9 cellular contexts compared by ENCODE assay signal in genomic region chr10:102627446-102628293, GRCh38. TPM values are rescaled to one million over a fixed set of nuclear protein-coding genes. Genes with fewer than 3 reads are reported as not detected.
DNase-seq lines count a peak whose midpoint lies in the region; ATAC-seq and TF ChIP-seq lines count a peak whose summit lies in the region.
"Had no signal": no experiment of that assay in that cellular context is flagged by ENCODE, and none has a peak within 500 bp of the region (broad histone marks: within the 10 kb centered on the region; RNA-seq: fewer than 3 reads in every experiment).

No MANE protein-coding gene starts in this region.

- H3K9me3 Mint-ChIP-seq in activated T-cell treated with anti-CD3 and anti-CD28 coated beads, Interleukin-2, amount 50 U/mL, for 4 hours = no peaks in the 10 kb centered on the region

- DNase-seq in DMS53 (lab: John Stamatoyannopoulos, UW) (peak; percentile 68), DMS53 treated with DMSO at 0.1 percent for 48 hours (lab: John Stamatoyannopoulos, UW; ENCODE audit: unreplicated experiment) (no peak), dorsolateral prefrontal cortex (peak in 4 of 10 donors; percentile 35 to 64 (median 50)), lung microvascular endothelial cell (ENCODE audit: low read depth in 2 of 2) (peak; percentile 64 to 79), ureter (ENCODE audit: low spot score) (peak; percentile 44), NCI-H1436 treated with DMSO at 0.1 percent for 48 hours (lab: John Stamatoyannopoulos, UW) (no peak), GM20000 (ENCODE audit: low spot score) (no peak)
- DNase-seq in activated T-cell treated with anti-CD3 and anti-CD28 coated beads, Interleukin-2, amount 50 U/mL, for 4 hours = no peak

- peak overlapping the region in 5 of 59 donors; percentile 3 to 8 (median 5) for H3K4me3 ChIP-seq in dorsolateral prefrontal cortex

- H3K27ac ChIP-seq in dorsolateral prefrontal cortex = peak overlapping the region; percentile 63 to 95 (median 90)
- H3K27ac ChIP-seq: 22Rv1 had no signal

- intact Hi-C loops in dorsolateral prefrontal cortex (cut with DNase I) = no loop called here

- H3K4me1 Mint-ChIP-seq in activated T-cell treated with anti-CD3 and anti-CD28 coated beads, Interleukin-2, amount 50 U/mL, for 4 hours (ENCODE audit: low read depth) = peaks cover 5% of the 10 kb centered on the region

- no peaks in the 10 kb centered on the region for H3K27me3 Mint-ChIP-seq in activated T-cell treated with anti-CD3 and anti-CD28 coated beads, Interleukin-2, amount 50 U/mL, for 4 hours (ENCODE audit: low read depth)

- no peak overlapping the region for H3K4me3 Mint-ChIP-seq in activated T-cell treated with anti-CD3 and anti-CD28 coated beads, Interleukin-2, amount 50 U/mL, for 4 hours

- no peaks in the 10 kb centered on the region for H3K27me3 ChIP-seq in dorsolateral prefrontal cortex

- ATAC-seq in activated T-cell treated with anti-CD3 and anti-CD28 coated beads, Interleukin-2, amount 50 U/mL, for 4 hours = no peak

- TF ChIP-seq CTCF in dorsolateral prefrontal cortex (IDR thresholded peaks at IDR 0.05 in 54 of 56, conservative IDR thresholded peaks at IDR 0.05 in 2 of 56; ENCODE audit: low read depth in 1 of 56, partially characterized antibody in 56 of 56) = peak in 1 of 56 donors; percentile 1
- TF ChIP-seq CTCF in GM20000 (IDR thresholded peaks at IDR 0.05; ENCODE audit: extremely low read depth, missing control alignments) = no peak

- H3K36me3 Mint-ChIP-seq in activated T-cell treated with anti-CD3 and anti-CD28 coated beads, Interleukin-2, amount 50 U/mL, for 4 hours (ENCODE audit: insufficient read depth) = peaks cover 5% of the 10 kb centered on the region

RNA-seq across cellular contexts. Expression of gene TRIM8, which starts 16.6 kb away (rescaled TPM):
- total RNA-seq in dorsolateral prefrontal cortex (100 to 1,000 TPM in 118 of 120 experiments, 10 to 100 TPM in 2; 95.2 to 308 (median 133) TPM), lung microvascular endothelial cell (42.7 and 67.5 TPM in 2 replicates), ureter (137 TPM)
- total RNA-seq in activated T-cell treated with anti-CD3 and anti-CD28 coated beads, Interleukin-2, amount 50 U/mL, for 4 hours = 10 to 100 TPM; 53.9 to 67.6 (median 59.9) TPM

Comparison
In these comparisons a context has a peak if more than half of its experiments do, and no peak if none do; other contexts are left out.
1. DNase-seq: peak in DMS53 (single experiment), lung microvascular endothelial cell (2 of 2) and ureter (single experiment); none in DMS53 treated with DMSO at 0.1 percent for 48 hours (single experiment), activated T-cell treated with anti-CD3 and anti-CD28 coated beads, Interleukin-2, amount 50 U/mL, for 4 hours (single experiment), NCI-H1436 treated with DMSO at 0.1 percent for 48 hours (single experiment) and GM20000 (single experiment).